Comparison of ENCODE assay signal across 2 cellular contexts in genomic region chr6:34667481-34668238, GRCh38.
TF ChIP-seq lines count a peak whose summit lies in the region.

No MANE protein-coding gene starts in this region.

TF ChIP-seq in A549, 52 proteins besides CTCF, POLR2A, EP300 and RAD21 (continued from another document):
- no peak for TF ChIP-seq REST (IDR thresholded peaks at IDR 0.05)
- peak; percentile 57 to 63; a peak in 2 of 4 replicates for TF ChIP-seq CEBPB (IDR thresholded peaks at IDR 0.05)
- TF ChIP-seq ZFP36 (IDR thresholded peaks at IDR 0.05; ENCODE audit: borderline replicate concordance, partially characterized antibody) = no peak
- TF ChIP-seq USF2 (IDR thresholded peaks at IDR 0.05) = no peak

TF ChIP-seq in K562, 482 proteins besides CTCF, POLR2A, EP300 and RAD21 (continued from another document):
- TF ChIP-seq MNT (conservative IDR thresholded peaks at IDR 0.05) (0 out of 4 replicates have a peak, but pooled peaks of 1 of the 2 experiments have one; percentile 10), ATF3 (IDR thresholded peaks at IDR 0.05) (peak; percentile 52; the same call in 1 of the 2 replicates), ATF3 (CRISPR knock-in tag; conservative IDR thresholded peaks at IDR 0.05) (no peak), SREBF2 (CRISPR knock-in tag; IDR thresholded peaks at IDR 0.05) (no peak), CEBPG (CRISPR knock-in tag; IDR thresholded peaks at IDR 0.05) (peak; percentile 31; the same call in 1 of the 2 replicates), CEBPG (tag; conservative IDR thresholded peaks at IDR 0.05 in 1 of 2, IDR thresholded peaks at IDR 0.05 in 1 of 2) (peak; percentile 75 to 93)
